ENCODE assay signal across 1 cellular context in genomic region chr2:235577404-235578330, GRCh38.
TF ChIP-seq lines count a peak whose summit lies in the region.

No MANE protein-coding gene starts in this region.

TF ChIP-seq in HepG2, 621 proteins besides CTCF, POLR2A, EP300 and RAD21 (continued from another document and continues in another):
- TF ChIP-seq ZNF646 (CRISPR knock-in tag; IDR thresholded peaks at IDR 0.05) = peak; percentile 43; the same call in 1 of the 2 replicates
- 0 out of 2 replicates have a peak, but pooled peaks have one; percentile 18 for TF ChIP-seq NR2C2 (CRISPR knock-in tag; IDR thresholded peaks at IDR 0.05; ENCODE audit: borderline replicate concordance)
- TF ChIP-seq ZNF451 (CRISPR knock-in tag; IDR thresholded peaks at IDR 0.05) = no peak
- TF ChIP-seq PRDM4 (CRISPR knock-in tag; IDR thresholded peaks at IDR 0.05; ENCODE audit: borderline replicate concordance) = no peak
- TF ChIP-seq ZUFSP (CRISPR knock-in tag; IDR thresholded peaks at IDR 0.05; ENCODE audit: borderline replicate concordance) = no peak
- no peak for TF ChIP-seq STAG1 (CRISPR knock-in tag; IDR thresholded peaks at IDR 0.05)
- 0 out of 2 replicates have a peak, but pooled peaks have one; percentile 23 for TF ChIP-seq ZHX1 (CRISPR knock-in tag; IDR thresholded peaks at IDR 0.05; ENCODE audit: low read depth)
- TF ChIP-seq CSRNP2 (CRISPR knock-in tag; conservative IDR thresholded peaks at IDR 0.05; ENCODE audit: low read depth) = no peak
- TF ChIP-seq ZNF574 (CRISPR knock-in tag; IDR thresholded peaks at IDR 0.05) = 0 out of 2 replicates have a peak, but pooled peaks have one; percentile 42
- TF ChIP-seq MTA1 (CRISPR knock-in tag; IDR thresholded peaks at IDR 0.05; ENCODE audit: borderline replicate concordance) = 0 out of 2 replicates have a peak, but pooled peaks have one; percentile 64
- no peak for TF ChIP-seq ZNF503 (CRISPR knock-in tag; IDR thresholded peaks at IDR 0.05)
- TF ChIP-seq ZNF556 (CRISPR knock-in tag; IDR thresholded peaks at IDR 0.05; ENCODE audit: borderline replicate concordance) = no peak; the same call in none of the 2 replicates
- peak; percentile 39 for TF ChIP-seq SRSF1 (optimal IDR thresholded peaks at IDR 0.05; ENCODE audit: low read depth, low read length)
- TF ChIP-seq SOX5 (CRISPR knock-in tag; IDR thresholded peaks at IDR 0.05; ENCODE audit: borderline replicate concordance) = peak; percentile 56; the same call in 1 of the 2 replicates
- peak; percentile 56; the same call in 1 of the 2 replicates for TF ChIP-seq MEF2D (CRISPR knock-in tag; IDR thresholded peaks at IDR 0.05)
- no peak for TF ChIP-seq ZNF652 (CRISPR knock-in tag; IDR thresholded peaks at IDR 0.05; ENCODE audit: borderline replicate concordance, low read depth)
- TF ChIP-seq ZBTB10 (CRISPR knock-in tag; IDR thresholded peaks at IDR 0.05; ENCODE audit: borderline replicate concordance) = no peak
- TF ChIP-seq ZNF768 (CRISPR knock-in tag; IDR thresholded peaks at IDR 0.05) = no peak
- peak; percentile 70 for TF ChIP-seq PAXIP1 (CRISPR knock-in tag; conservative IDR thresholded peaks at IDR 0.05)
- peak; percentile 66; the same call in 1 of the 2 replicates for TF ChIP-seq ZNF619 (CRISPR knock-in tag; IDR thresholded peaks at IDR 0.05)
- TF ChIP-seq NFYB (CRISPR knock-in tag; IDR thresholded peaks at IDR 0.05) = no peak
